In the genomic region with DNA sequence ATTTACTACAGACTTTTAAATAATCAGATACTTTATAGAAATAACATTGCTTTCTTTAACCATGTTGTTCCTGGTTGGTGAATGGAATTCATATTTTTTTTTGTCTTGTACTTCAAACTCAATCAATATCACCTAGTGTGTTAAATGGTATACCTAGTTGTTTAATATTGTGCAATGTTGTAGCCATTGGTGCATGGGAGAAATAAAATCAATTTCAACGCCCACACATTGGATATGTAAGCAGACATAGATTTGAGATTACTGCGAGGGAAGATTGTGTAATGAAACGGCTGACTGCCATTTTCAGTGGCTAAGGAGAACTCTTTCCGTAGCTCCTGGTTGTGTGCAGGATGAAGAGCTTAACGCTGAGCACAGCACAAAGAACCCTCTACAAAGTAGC, we compare ENCODE assay signal across 28 cellular contexts.
"Had no signal": no experiment of that assay in that cellular context is flagged by ENCODE, and none has a peak within 500 bp of the region (broad histone marks: within the 10 kb centered on the region; RNA-seq: fewer than 3 reads in every experiment).

No MANE protein-coding gene starts in this region.

- H3K27ac ChIP-seq: coronary artery, esophagus squamous epithelium, heart right ventricle, left ventricle myocardium inferior, lower lobe of right lung, psoas muscle, sigmoid colon, stomach, thyroid gland had no signal

- H3K27me3 ChIP-seq: esophagus squamous epithelium, heart right ventricle, sigmoid colon, stomach, thyroid gland had no signal

- ATAC-seq: heart right ventricle; left colon; lower lobe of right lung; natural killer cell; psoas muscle; right cardiac atrium; stimulated activated effector memory CD8-positive, alpha-beta T cell treated with anti-CD3 and anti-CD28 coated beads, Interleukin-12 subunit alpha, Interleukin-12 subunit beta, amount 100 ng/mL, for 72 hours had no signal

- H3K27ac Mint-ChIP-seq: immature natural killer cell; natural killer cell; stimulated activated effector memory CD8-positive, alpha-beta T cell treated with anti-CD3 and anti-CD28 coated beads, Interleukin-12 subunit alpha, Interleukin-12 subunit beta, amount 100 ng/mL, for 72 hours had no signal

- DNase-seq: dermis blood vessel endothelial cell; effector memory CD4-positive, alpha-beta T cell; erythroblast; esophagus squamous epithelium; foreskin melanocyte; glutamatergic neuron; heart right ventricle; hippocampal formation; immature natural killer cell; islet precursor cell; kidney glomerular epithelial cell; left colon; left ventricle myocardium inferior; lower lobe of right lung; natural killer cell; nucleus accumbens; posterior cingulate gyrus; psoas muscle; right cardiac atrium; sigmoid colon; stimulated activated CD4-positive, alpha-beta T cell treated with anti-CD3 and anti-CD28 coated beads, Interleukin-2, amount 100 ng/mL, for 24 hours; stimulated activated CD4-positive, alpha-beta T cell treated with anti-CD3 and anti-CD28 coated beads, Interleukin-4, amount 100 ng/mL, for 24 hours; stimulated activated naive CD4-positive, alpha-beta T cell treated with Interleukin-2 at 50 U/mL for 16 hours; stomach; thyroid gland; trophoblast cell had no signal

- H3K4me1 ChIP-seq: esophagus squamous epithelium, heart right ventricle, left ventricle myocardium inferior, lower lobe of right lung, psoas muscle, sigmoid colon, stomach, thyroid gland had no signal

- H3K4me3 Mint-ChIP-seq: immature natural killer cell; natural killer cell; stimulated activated effector memory CD8-positive, alpha-beta T cell treated with anti-CD3 and anti-CD28 coated beads, Interleukin-12 subunit alpha, Interleukin-12 subunit beta, amount 100 ng/mL, for 72 hours had no signal

- H3K36me3 ChIP-seq: esophagus squamous epithelium, heart right ventricle, left ventricle myocardium inferior, lower lobe of right lung, sigmoid colon, stomach, thyroid gland had no signal

- H3K4me1 Mint-ChIP-seq: immature natural killer cell; natural killer cell; stimulated activated effector memory CD8-positive, alpha-beta T cell treated with anti-CD3 and anti-CD28 coated beads, Interleukin-12 subunit alpha, Interleukin-12 subunit beta, amount 100 ng/mL, for 72 hours had no signal

- H3K9me3 ChIP-seq: esophagus squamous epithelium, lower lobe of right lung, psoas muscle, sigmoid colon, stomach, thyroid gland had no signal

- H3K36me3 Mint-ChIP-seq: immature natural killer cell; natural killer cell; stimulated activated effector memory CD8-positive, alpha-beta T cell treated with anti-CD3 and anti-CD28 coated beads, Interleukin-12 subunit alpha, Interleukin-12 subunit beta, amount 100 ng/mL, for 72 hours had no signal

- H3K4me3 ChIP-seq: coronary artery, esophagus squamous epithelium, heart right ventricle, left ventricle myocardium inferior, lower lobe of right lung, psoas muscle, sigmoid colon, stomach, thyroid gland had no signal
